13 cellular contexts compared by ENCODE assay signal in the genomic region with DNA sequence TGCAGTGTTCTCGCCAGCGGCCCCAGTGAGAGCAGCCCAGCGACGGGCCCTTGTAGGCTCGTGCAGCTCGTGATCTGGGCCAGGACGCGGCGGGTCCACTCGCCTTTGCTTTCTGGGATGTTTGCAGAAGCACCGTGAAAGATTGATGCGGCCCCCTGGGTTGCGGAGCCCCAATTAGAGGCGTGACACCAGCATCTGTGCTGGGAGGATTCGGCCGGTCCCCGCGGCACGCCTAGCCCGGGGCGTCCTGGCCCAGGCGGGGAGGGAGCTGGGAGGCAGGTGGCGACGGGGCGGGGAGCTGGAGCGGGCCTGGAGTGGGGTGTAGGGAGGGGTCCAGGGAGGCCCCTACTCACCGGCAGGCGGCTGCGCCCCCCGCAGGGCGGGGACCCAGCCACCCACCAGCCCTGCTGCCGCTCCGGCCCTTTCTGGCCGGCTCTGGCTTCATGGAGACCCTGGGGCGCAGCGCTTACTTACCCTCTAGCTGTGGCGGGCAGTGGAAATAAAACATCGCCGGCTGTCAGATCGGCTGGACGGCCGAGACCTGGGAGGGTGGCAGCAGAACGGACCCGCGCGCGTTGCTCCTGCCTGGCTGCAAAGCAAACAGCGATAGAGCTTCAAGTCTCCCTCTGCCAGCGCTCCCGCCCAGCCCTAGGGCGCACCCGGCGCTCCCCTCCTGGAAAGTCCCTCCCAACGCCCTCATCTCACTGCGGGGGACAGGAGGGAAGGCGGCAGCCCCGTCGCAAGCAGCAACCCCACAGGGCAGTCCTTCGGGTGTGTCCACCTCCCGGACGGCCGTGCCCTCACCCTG. TPM values are rescaled to one million over a fixed set of nuclear protein-coding genes. Genes with fewer than 3 reads are reported as not detected.
A peak's percentile ranks its signal among the peaks of the same experiment; 100 is the strongest.
DNase-seq lines count a peak whose midpoint lies in the region; ATAC-seq, FAIRE-seq and TF ChIP-seq lines count a peak whose summit lies in the region.
"Had no signal": no experiment of that assay in that cellular context is flagged by ENCODE, and none has a peak within 500 bp of the region (broad histone marks: within the 10 kb centered on the region; RNA-seq: fewer than 3 reads in every experiment).

No MANE protein-coding gene starts in this region.

- no peaks in the 10 kb centered on the region for H3K9me3 Mint-ChIP-seq in activated naive CD4-positive, alpha-beta T cell treated with anti-CD3 and anti-CD28 coated beads, Interleukin-2, amount 10 ng/mL, durations not matched to agents 7 days and 5 days

- H4K20me1 ChIP-seq in GM23248 (ENCODE audit: insufficient read depth) (no peaks in the 10 kb centered on the region), GM12878 (ENCODE audit: control insufficient read depth, insufficient read depth) (no peaks in the 10 kb centered on the region), HepG2 (ENCODE audit: insufficient read depth, low read length) (no peaks in the 10 kb centered on the region; the same call in 1 of the 2 replicates)

- peaks cover 5% of the 10 kb centered on the region; the same call in 1 of the 3 replicates for H3K4me1 ChIP-seq in A549
- no peaks in the 10 kb centered on the region for H3K4me1 ChIP-seq in GM23248 (ENCODE audit: insufficient read depth)
- no peaks in the 10 kb centered on the region for H3K4me1 ChIP-seq in GM12878 (ENCODE audit: control insufficient read depth, insufficient read depth, low read length)
- no peaks in the 10 kb centered on the region for H3K4me1 ChIP-seq in HepG2 (ENCODE audit: insufficient read depth, low read length)

- no peaks in the 10 kb centered on the region for H3F3A ChIP-seq in GM23248 (ENCODE audit: insufficient read depth)

- no peak overlapping the region for H3K9ac ChIP-seq in GM23248
- H3K9ac ChIP-seq in GM12878 (ENCODE audit: control insufficient read depth, insufficient read depth, low read length): no peak overlapping the region
- H3K9ac ChIP-seq in HepG2 (ENCODE audit: insufficient read depth, low read depth, low read length): no peak overlapping the region

- peaks cover 84% of the 10 kb centered on the region for H3K27me3 Mint-ChIP-seq in activated naive CD4-positive, alpha-beta T cell treated with anti-CD3 and anti-CD28 coated beads, Interleukin-2, amount 10 ng/mL, durations not matched to agents 7 days and 5 days

- TF ChIP-seq POLR2A in A549 (IDR thresholded peaks at IDR 0.05; ENCODE audit: low read length) (no peak), GM12878 (IDR thresholded peaks at IDR 0.05; ENCODE audit: low read depth, low read length) (no peak), HepG2 (IDR thresholded peaks at IDR 0.05; ENCODE audit: insufficient read depth in 1 of 2, low read depth in 2 of 2, low read length in 2 of 2) (no peak), GM18505 (IDR thresholded peaks at IDR 0.05; ENCODE audit: borderline replicate concordance, extremely low read depth, insufficient read depth, insufficient read length) (no peak)

- peaks cover 10% of the 10 kb centered on the region for H3K4me1 Mint-ChIP-seq in activated naive CD4-positive, alpha-beta T cell treated with anti-CD3 and anti-CD28 coated beads, Interleukin-2, amount 10 ng/mL, durations not matched to agents 7 days and 5 days

- SMC1A ChIA-PET in GM12878 (lab: Charles Lee; ENCODE audit: uncharacterized antibody, unreplicated experiment): interaction anchor here (0.5 kb wide), 1 partner anchor 444 kb away, joined by 3 read pairs; no protein-coding TSS in a partner anchor

- H3K79me2 ChIP-seq in GM23248 (ENCODE audit: insufficient read depth) (no peaks in the 10 kb centered on the region), GM12878 (ENCODE audit: control insufficient read depth, insufficient read depth, low read length) (no peaks in the 10 kb centered on the region), HepG2 (ENCODE audit: insufficient read depth, low read length) (no peaks in the 10 kb centered on the region)

- TF ChIP-seq RAD21 in A549 (conservative IDR thresholded peaks at IDR 0.05 in 1 of 2, IDR thresholded peaks at IDR 0.05 in 1 of 2) (no peak), GM12878 (IDR thresholded peaks at IDR 0.05; ENCODE audit: insufficient read depth, low read depth, low read length) (no peak), HepG2 (CRISPR knock-in tag; IDR thresholded peaks at IDR 0.05) (no peak)

- in situ Hi-C loops in GM23248 (cut with MboI): no loop called here
- in situ Hi-C loops in GM12878 (cut with MboI): no loop called here
- in situ Hi-C loops in HepG2 (cut with HindIII; ENCODE audit: extremely low pct_ligation_motif_present, low pct_unique_long_range_greater_than_20kb): no loop called here

- intact Hi-C loops in GM12878 (cut with micrococcal nuclease; ENCODE audit: unreplicated experiment): no loop called here
- intact Hi-C loops in HepG2 (cut with micrococcal nuclease; ENCODE audit: unreplicated experiment): no loop called here

- WGBS in A549 (ENCODE audit: missing lambda C conversion rate): 16% methylated on average over 43 of the region's 62 CpGs
- WGBS in GM23248 (ENCODE audit: low coverage in 1 of 2, low lambda C conversion rate in 2 of 2, missing lambda C conversion rate in 2 of 2), 2 experiments: 2 to 3% methylated on average over 36 to 59 of the region's 62 CpGs
- WGBS in GM12878 (ENCODE audit: insufficient coverage, insufficient replicate concordance, low lambda C conversion rate, missing lambda C conversion rate): 20% methylated on average over 53 of the region's 62 CpGs
- whole genome bisulfite sequencing in HepG2 (ENCODE audit: low lambda C conversion rate): 65% methylated on average over 4 of the region's 62 CpGs

- no TSS peak for BruUV-seq in GM12878 (replicated peaks; lab: Mats Ljungman, UMichigan)
- BruUV-seq in HepG2 (replicated peaks; lab: Mats Ljungman, UMichigan): no TSS peak

- peaks cover 95% of the 10 kb centered on the region for H3K27me3 ChIP-seq in GM23248 (replicated peaks; ENCODE audit: insufficient read depth)
- H3K27me3 ChIP-seq in GM12878 (replicated peaks in 1 of 2; ENCODE audit: control insufficient read depth in 2 of 2, insufficient read depth in 2 of 2, low read length in 1 of 2): peaks cover 15 to 20% of the 10 kb centered on the region in 2 experiments
- peaks cover 7 to 65% of the 10 kb centered on the region in 2 experiments for H3K27me3 ChIP-seq in HepG2 (ENCODE audit: control insufficient read depth in 1 of 2, insufficient read depth in 2 of 2, low read length in 2 of 2)

- no peaks in the 10 kb centered on the region for H3K9me2 ChIP-seq in GM23248 (ENCODE audit: insufficient read depth)

- DNase-seq in A549 (ENCODE audit: low read depth in 1 of 2, low spot score in 1 of 2): no peak
- DNase-seq in GM23248: peak; percentile 20
- no peak for DNase-seq in GM12878 (ENCODE audit: low read depth, low spot score)
- DNase-seq in HepG2 (ENCODE audit: low spot score): no peak
- DNase-seq in NCI-H524 treated with DMSO at 0.1 percent for 48 hours (lab: John Stamatoyannopoulos, UW): no peak
- no peak for DNase-seq in activated naive CD4-positive, alpha-beta T cell treated with anti-CD3 and anti-CD28 coated beads, Interleukin-2, amount 10 ng/mL, durations not matched to agents 7 days and 5 days
- DNase-seq: GF-D8, Kasumi-1, kidney glomerular epithelial cell had no signal

- POLR2A ChIA-PET in A549 (lab: Yijun Ruan, JAX): no interaction called here
- POLR2A ChIA-PET in GM12878 (lab: Charles Lee): no interaction called here
- POLR2A ChIA-PET in HepG2 (lab: Yijun Ruan, JAX): no interaction called here

- no peak overlapping the region for H3K4me3 Mint-ChIP-seq in activated naive CD4-positive, alpha-beta T cell treated with anti-CD3 and anti-CD28 coated beads, Interleukin-2, amount 10 ng/mL, durations not matched to agents 7 days and 5 days

- H3K27ac ChIP-seq in A549 (no peak overlapping the region), GM23248 (no peak overlapping the region), GM12878 (ENCODE audit: control insufficient read depth, insufficient read depth) (no peak overlapping the region), HepG2 (ENCODE audit: extremely low read length, insufficient read depth, low read length) (no peak overlapping the region)

- CTCF ChIA-PET in A549 (lab: Yijun Ruan, JAX) (interaction anchor here (1.0 kb wide), 1 partner anchor 68 kb away, joined by 3 read pairs; no protein-coding TSS in a partner anchor), GM12878 (lab: Yijun Ruan, JAX) (interaction anchor here (1.0 kb wide), 1 partner anchor 13 kb away, joined by 3 read pairs; no protein-coding TSS in a partner anchor), HepG2 (lab: Yijun Ruan, JAX; ENCODE audit: low intra/inter-chr PET ratio, low total read pairs) (no interaction called here)
- CTCF ChIA-PET in activated naive CD4-positive, alpha-beta T cell treated with anti-CD3 and anti-CD28 coated beads, Interleukin-2, amount 10 ng/mL, durations not matched to agents 7 days and 5 days (lab: Charles Lee): no interaction called here

- no peak overlapping the region for H3K27ac Mint-ChIP-seq in activated naive CD4-positive, alpha-beta T cell treated with anti-CD3 and anti-CD28 coated beads, Interleukin-2, amount 10 ng/mL, durations not matched to agents 7 days and 5 days
- H3K27ac Mint-ChIP-seq: activated naive CD8-positive, alpha-beta T cell had no signal

- H3K36me3 ChIP-seq in GM23248 (ENCODE audit: low read depth): no peaks in the 10 kb centered on the region
- no peaks in the 10 kb centered on the region for H3K36me3 ChIP-seq in GM12878 (ENCODE audit: control insufficient read depth in 2 of 2, insufficient read depth in 2 of 2, low read length in 1 of 2)
- H3K36me3 ChIP-seq in HepG2 (replicated peaks in 1 of 2; ENCODE audit: control insufficient read depth in 1 of 2, insufficient read depth in 2 of 2, low read length in 2 of 2): no peaks in the 10 kb centered on the region

- H3K9me3 ChIP-seq in A549: no peaks in the 10 kb centered on the region
- no peaks in the 10 kb centered on the region for H3K9me3 ChIP-seq in GM23248 (ENCODE audit: low read depth)
- H3K9me3 ChIP-seq in GM12878 (replicated peaks; ENCODE audit: control insufficient read depth, insufficient read depth, low read length): no peaks in the 10 kb centered on the region; the same call in 2 of the 3 replicates
- no peaks in the 10 kb centered on the region for H3K9me3 ChIP-seq in HepG2 (ENCODE audit: low read length)

- H3K4me3 ChIP-seq in A549 (no peak overlapping the region), GM23248 (no peak overlapping the region), GM12878 (no peak overlapping the region), HepG2 (replicated peaks in 1 of 3; ENCODE audit: insufficient read depth in 1 of 3, low read depth in 2 of 3, low read length in 3 of 3) (no peak overlapping the region)

- TF ChIP-seq EP300 in A549 (IDR thresholded peaks at IDR 0.05) (no peak), GM12878 (IDR thresholded peaks at IDR 0.05; ENCODE audit: borderline replicate concordance in 1 of 2, control insufficient read depth in 1 of 2, low read depth in 2 of 2, low read length in 2 of 2) (no peak), HepG2 (IDR thresholded peaks at IDR 0.05; ENCODE audit: low read depth in 2 of 2, low read length in 2 of 2) (no peak), HepG2 (CRISPR knock-in tag; IDR thresholded peaks at IDR 0.05; ENCODE audit: borderline replicate concordance) (no peak)

- H2AFZ ChIP-seq in GM23248 (no peak overlapping the region), GM12878 (ENCODE audit: control insufficient read depth, low read depth, low read length) (no peak overlapping the region), HepG2 (ENCODE audit: low read length) (no peak overlapping the region)

- 0 out of 3 replicates have a peak overlapping the region, but pooled peaks have one; percentile 26 for H3K4me2 ChIP-seq in A549
- no peak overlapping the region for H3K4me2 ChIP-seq in GM23248 (ENCODE audit: unreplicated experiment)
- H3K4me2 ChIP-seq in GM12878 (ENCODE audit: control insufficient read depth, insufficient read depth): 0 out of 2 replicates have a peak overlapping the region, but pooled peaks have one; percentile 17
- H3K4me2 ChIP-seq in HepG2 (ENCODE audit: low read depth, low read length): no peak overlapping the region

- peaks cover 1% of the 10 kb centered on the region for H3K36me3 Mint-ChIP-seq in activated naive CD4-positive, alpha-beta T cell treated with anti-CD3 and anti-CD28 coated beads, Interleukin-2, amount 10 ng/mL, durations not matched to agents 7 days and 5 days
- H3K36me3 Mint-ChIP-seq: activated naive CD8-positive, alpha-beta T cell had no signal

- ATAC-seq in A549 (peak in 1 of 2 experiments; percentile 25; a peak in 3 of 6 replicates), GM12878 (peak; percentile 76), HepG2 (peak; percentile 23), HG02973 (IDR thresholded peaks at IDR 0.05; ENCODE audit: unreplicated experiment) (no peak), GM18505 (IDR thresholded peaks at IDR 0.05; ENCODE audit: unreplicated experiment) (no peak)

- no peak for FAIRE-seq in A549 (lab: Jason Lieb, UNC)
- no peak for FAIRE-seq in GM12878 (lab: Jason Lieb, UNC)
- FAIRE-seq in HepG2 (lab: Jason Lieb, UNC): no peak

- RAD21 ChIA-PET in GM12878 (lab: Charles Lee; ENCODE audit: unreplicated experiment): interaction anchor here (1.6 kb wide), 1 partner anchor 17 kb away, joined by 3 read pairs; no protein-coding TSS in a partner anchor

- no peak for TF ChIP-seq CTCF in A549 (IDR thresholded peaks at IDR 0.05)
- TF ChIP-seq CTCF in GM12878 (IDR thresholded peaks at IDR 0.05 in 2 of 3, conservative IDR thresholded peaks at IDR 0.05 in 1 of 3; ENCODE audit: control insufficient read depth in 2 of 3, extremely low read depth in 1 of 3, insufficient read depth in 1 of 3, low read depth in 3 of 3, low read length in 3 of 3): no peak
- TF ChIP-seq CTCF in HepG2 (CRISPR knock-in tag; IDR thresholded peaks at IDR 0.05): no peak

RNA-seq across cellular contexts. Expression of gene DRGX, which starts 0.8 kb away (rescaled TPM):
- polyA plus RNA-seq in A549 (2011; rRNA removed): not detected in 2 replicates
- not detected in 2 replicates for polyA plus RNA-seq in A549 (2012; cell fraction: cytosol; rRNA removed)
- polyA plus RNA-seq in A549 (2012; cell fraction: nucleus; rRNA removed): not detected in 2 replicates
- not detected in 3 replicates for polyA plus RNA-seq in A549 (2017; fragmentation: RNase III; extraction: RNeasy Plus Mini Kit Qiagen cat#74134 plus additional on column Dnase treatment)
- not detected in 2 replicates for polyA minus RNA-seq in A549 (2011; rRNA and poly(A)+ RNA removed)
- not detected in 2 replicates for total RNA-seq in GM23248 (2014; rRNA removed; shearing (Covaris generic))
- polyA plus RNA-seq in GM23248 (2016; fragmentation: Nextera tagmentation; extraction: Ambion mirVana): 0.09 and 0.20 TPM in 2 replicates
- not detected in 2 replicates for total RNA-seq in GM12878 (2013; cell fraction: nucleolus; rRNA removed)
- total RNA-seq in GM12878 (2014; rRNA removed): not detected in 2 replicates
- total RNA-seq in GM12878 (2014; rRNA removed; fragmentation: Illumina TruSeq; extraction: Trizol): not detected in 2 replicates
- total RNA-seq in GM12878 (2021): not detected in 2 replicates
- not detected for polyA plus RNA-seq in GM12878 (2011; ENCODE audit: low read depth)
- not detected in 2 replicates for polyA plus RNA-seq in GM12878 (2011; rRNA removed)
- not detected in 2 replicates for polyA plus RNA-seq in GM12878 (2011; cell fraction: cytosol; rRNA removed)
- polyA plus RNA-seq in GM12878 (2011; cell fraction: nucleus; rRNA removed): not detected in 2 replicates
- polyA plus RNA-seq in GM12878 (2012): not detected in 2 replicates
- not detected in 2 replicates for polyA plus RNA-seq in GM12878 (2014; fragmentation: Illumina TruSeq; extraction: Trizol)
- not detected for polyA plus RNA-seq in GM12878 (2014; fragmentation: Nextera tagmentation; extraction: Ambion mirVana)
- polyA plus RNA-seq in GM12878 (2014; rRNA removed): not detected in 2 replicates
- polyA plus RNA-seq in GM12878 (2016; fragmentation: Nextera tagmentation; extraction: Ambion mirVana): not detected
- not detected in 2 replicates for polyA minus RNA-seq in GM12878 (2011; rRNA and poly(A)+ RNA removed)
- polyA minus RNA-seq in GM12878 (2011; cell fraction: cytosol; rRNA and poly(A)+ RNA removed): not detected in 2 replicates
- polyA minus RNA-seq in GM12878 (2011; cell fraction: nucleus; rRNA and poly(A)+ RNA removed): not detected in 2 replicates
- not detected in 2 replicates for total RNA-seq in HepG2 (2016; rRNA removed; fragmentation: Illumina TruSeq; extraction: Trizol)
- total RNA-seq in HepG2 (2016; cell fraction: cytosol; rRNA removed; fragmentation: Illumina TruSeq; extraction: Trizol; ENCODE audit: low read depth): not detected in 2 replicates
- not detected in 2 replicates for total RNA-seq in HepG2 (2016; cell fraction: insoluble cytoplasmic fraction; rRNA removed; fragmentation: Illumina TruSeq; extraction: Trizol)
- total RNA-seq in HepG2 (2016; cell fraction: membrane; rRNA removed; fragmentation: Illumina TruSeq; extraction: Trizol): not detected in 2 replicates
- total RNA-seq in HepG2 (2016; cell fraction: nucleus; rRNA removed; fragmentation: Illumina TruSeq; extraction: Trizol): not detected in 2 replicates
- polyA plus RNA-seq in HepG2 (2011; rRNA removed): not detected in 2 replicates
- polyA plus RNA-seq in HepG2 (2011; cell fraction: cytosol; rRNA removed): not detected in 2 replicates
- not detected in 2 replicates for polyA plus RNA-seq in HepG2 (2011; cell fraction: nucleus; rRNA removed)
- polyA plus RNA-seq in HepG2 (2012): not detected in 2 replicates
- polyA plus RNA-seq in HepG2 (2016; cell fraction: cytosol; fragmentation: Illumina TruSeq; extraction: Trizol; ENCODE audit: low read depth): not detected in 2 replicates
- polyA plus RNA-seq in HepG2 (2016; cell fraction: insoluble cytoplasmic fraction; fragmentation: Illumina TruSeq; extraction: Trizol; ENCODE audit: low read depth): not detected in 2 replicates
- not detected in 2 replicates for polyA plus RNA-seq in HepG2 (2016; cell fraction: membrane; fragmentation: Illumina TruSeq; extraction: Trizol; ENCODE audit: low read depth)
- not detected in 2 replicates for polyA plus RNA-seq in HepG2 (2016; cell fraction: nucleus; fragmentation: Illumina TruSeq; extraction: Trizol; ENCODE audit: insufficient read depth, low read depth)
- polyA minus RNA-seq in HepG2 (2011; rRNA and poly(A)+ RNA removed; ENCODE audit: low replicate concordance): not detected in 2 replicates
- polyA minus RNA-seq in HepG2 (2011; cell fraction: cytosol; rRNA and poly(A)+ RNA removed): not detected in 2 replicates
- not detected in 2 replicates for polyA minus RNA-seq in HepG2 (2011; cell fraction: nucleus; rRNA and poly(A)+ RNA removed)
- total RNA-seq: cerebellum had no signal

Comparison
In these comparisons a context has a peak if more than half of its experiments do, and no peak if none do; other contexts are left out.
1. ATAC-seq: peak in GM12878 (single experiment) and HepG2 (single experiment); none in HG02973 (single experiment) and GM18505 (single experiment).
2. H3K4me2 ChIP-seq: peak in A549 (single experiment) and GM12878 (single experiment); none in GM23248 (single experiment) and HepG2 (single experiment).
3. CTCF ChIA-PET loops: an anchor here in A549 (1.0 kb wide) and GM12878 (1.0 kb wide); none called in HepG2 and activated naive CD4-positive, alpha-beta T cell treated with anti-CD3 and anti-CD28 coated beads, Interleukin-2, amount 10 ng/mL, durations not matched to agents 7 days and 5 days.